In the genomic region with DNA sequence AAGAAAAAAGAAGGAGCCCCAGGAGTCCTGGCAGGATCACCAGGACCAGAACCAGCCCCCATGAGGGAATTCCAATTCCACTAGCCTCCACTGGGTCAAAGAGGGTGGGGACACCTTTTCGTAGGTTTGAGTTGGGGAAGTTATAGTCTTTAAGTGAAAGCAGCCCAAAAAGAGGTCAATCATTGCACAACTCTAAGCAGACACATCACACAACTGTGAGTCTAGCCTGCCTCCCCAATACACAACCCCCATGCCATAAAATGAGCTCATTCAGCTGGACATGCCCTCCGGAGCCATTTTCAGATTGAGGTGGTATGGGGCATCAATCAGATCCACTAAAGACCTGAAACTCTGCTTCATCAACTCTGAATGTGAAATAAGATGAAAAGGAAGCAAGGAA, we compare ENCODE assay signal across 24 cellular contexts.
"Had no signal": no experiment of that assay in that cellular context is flagged by ENCODE, and none has a peak within 500 bp of the region (broad histone marks: within the 10 kb centered on the region; RNA-seq: fewer than 3 reads in every experiment).

No MANE protein-coding gene starts in this region.

- H3K36me3 ChIP-seq: colonic mucosa, esophagus muscularis mucosa, esophagus squamous epithelium, gastrocnemius medialis, gastroesophageal sphincter, heart left ventricle, heart right ventricle had no signal

- H3K9me3 ChIP-seq: colonic mucosa, esophagus muscularis mucosa, esophagus squamous epithelium, gastrocnemius medialis, heart left ventricle, heart right ventricle had no signal

- H3K4me1 ChIP-seq: colonic mucosa, esophagus muscularis mucosa, esophagus squamous epithelium, foreskin keratinocyte, gastrocnemius medialis, gastroesophageal sphincter, heart left ventricle, heart right ventricle had no signal

- H3K9me3 Mint-ChIP-seq: dendritic cell treated with granulocyte-macrophage colony-stimulating factor and Interleukin-4, amounts not matched to agents 40 ng/mL and 50 ng/mL, for 4 days; effector memory CD8-positive, alpha-beta T cell had no signal

- H3K4me1 Mint-ChIP-seq: endodermal cell had no signal

- H3K27me3 ChIP-seq: colonic mucosa, foreskin keratinocyte had no signal

- H3K27ac Mint-ChIP-seq: dendritic cell treated with granulocyte-macrophage colony-stimulating factor and Interleukin-4, amounts not matched to agents 40 ng/mL and 50 ng/mL, for 4 days; effector memory CD8-positive, alpha-beta T cell; endodermal cell had no signal

- DNase-seq: colonic mucosa; cortex of kidney; dermis blood vessel endothelial cell; effector CD4-positive, alpha-beta T cell; effector CD8-positive, alpha-beta T cell; effector memory CD4-positive, alpha-beta T cell; effector memory CD8-positive, alpha-beta T cell; endodermal cell; erythroblast; esophagus squamous epithelium; foreskin fibroblast; foreskin keratinocyte; foreskin melanocyte; gastrocnemius medialis; glutamatergic neuron; head of caudate nucleus; heart left ventricle; heart right ventricle had no signal

- H3K4me3 ChIP-seq: colonic mucosa, coronary artery, dorsolateral prefrontal cortex, esophagus muscularis mucosa, esophagus squamous epithelium, gastrocnemius medialis, gastroesophageal sphincter, heart left ventricle, heart right ventricle had no signal

- H3K4me3 Mint-ChIP-seq: dendritic cell treated with granulocyte-macrophage colony-stimulating factor and Interleukin-4, amounts not matched to agents 40 ng/mL and 50 ng/mL, for 4 days; effector memory CD8-positive, alpha-beta T cell; endodermal cell had no signal

- H3K27ac ChIP-seq: colonic mucosa, coronary artery, dorsolateral prefrontal cortex, epithelial cell of prostate, esophagus muscularis mucosa, esophagus squamous epithelium, foreskin keratinocyte, gastrocnemius medialis, gastroesophageal sphincter, heart left ventricle, heart right ventricle had no signal
